8 cellular contexts compared by ENCODE assay signal in genomic region chr10:12042797-12043651, GRCh38. TPM values are rescaled to one million over a fixed set of nuclear protein-coding genes. Genes with fewer than 3 reads are reported as not detected.
DNase-seq lines count a peak whose midpoint lies in the region; ATAC-seq and TF ChIP-seq lines count a peak whose summit lies in the region.

Gene UPF2, minus strand, starts transcription at chr10:12042809. Its CDS starts 7,386 bp downstream, at chr10:12035423.

- DNase-seq in Calu3 (peak; percentile 97), HuH-7.5 (ENCODE audit: low spot score) (peak; percentile 97), mesenteric fat pad (ENCODE audit: low spot score) (peak; percentile 99)
- DNase-seq in activated CD8-positive, alpha-beta memory T cell treated with anti-CD3 and anti-CD28 coated beads, Interleukin-2, amount 50 U/mL, for 4 hours = peak; percentile 95
- peak; percentile 91 for DNase-seq in stimulated activated CD8-positive, alpha-beta memory T cell treated with anti-CD3 and anti-CD28 coated beads, Interleukin-15, amount 100 ng/mL, for 1 hour (ENCODE audit: low read depth)

- H3K27me3 Mint-ChIP-seq in Calu3 (ENCODE audit: unreplicated experiment) = peaks cover 18% of the 10 kb centered on the region

- H3K9me3 Mint-ChIP-seq in Calu3 (ENCODE audit: low read depth, unreplicated experiment) = no peaks in the 10 kb centered on the region

- H3K4me2 ChIP-seq in OCI-LY3 (ENCODE audit: low read length) = peak within 1 kb of the TSS; percentile 98

- H3K9me3 ChIP-seq in OCI-LY3 (ENCODE audit: insufficient read depth, low read length) = no peaks in the 10 kb centered on the region

- CTCF ChIA-PET in Calu3 (lab: Charles Lee) = interaction anchor here (0.6 to 2.1 kb wide), 7 partner anchors 10 to 167 kb away, joined by 3 to 6 read pairs (median 4); partner anchors contain the start of gene DHTKD1

- H3K27ac ChIP-seq in OCI-LY3 (ENCODE audit: low read length) = peak within 1 kb of the TSS; percentile 100

- peaks cover 27% of the 10 kb centered on the region for H4K20me1 ChIP-seq in OCI-LY3 (ENCODE audit: insufficient read depth, low read length)

- no peak within 1 kb of the TSS; the same call in 1 of the 2 replicates for H2AFZ ChIP-seq in OCI-LY3 (ENCODE audit: low read depth, low read length)

- peak within 1 kb of the TSS; percentile 91 for H3K4me3 Mint-ChIP-seq in Calu3 (ENCODE audit: low read depth, unreplicated experiment)

- H3K27ac Mint-ChIP-seq in Calu3 (ENCODE audit: unreplicated experiment) = peak within 1 kb of the TSS; percentile 93

- no peaks in the 10 kb centered on the region for H3K27me3 ChIP-seq in OCI-LY3 (ENCODE audit: low read depth, low read length)

- peak within 1 kb of the TSS; percentile 97 for H3K4me3 ChIP-seq in OCI-LY3 (ENCODE audit: low read length)

- peaks cover 15% of the 10 kb centered on the region for H3K36me3 ChIP-seq in OCI-LY3 (replicated peaks; ENCODE audit: low read depth, low read length)

- in situ Hi-C loops in endometrial microvascular endothelial cells (cut with HindIII; ENCODE audit: inconsistent ontology term, low pct_unique_long_range_greater_than_20kb, low sequenced_read_pairs) = no loop called here

- H3K9ac ChIP-seq in OCI-LY3 (ENCODE audit: low read length) = peak within 1 kb of the TSS; percentile 94

- H3K4me1 Mint-ChIP-seq in Calu3 (ENCODE audit: low read depth, unreplicated experiment) = no peaks in the 10 kb centered on the region

- intact Hi-C loops in Calu3 (cut with micrococcal nuclease; ENCODE audit: unreplicated experiment) = no loop called here

- peaks cover 38% of the 10 kb centered on the region for H3K4me1 ChIP-seq in OCI-LY3 (ENCODE audit: low read length)

- ATAC-seq in GM21526 (IDR thresholded peaks at IDR 0.05; ENCODE audit: low FRiP score, unreplicated experiment) = peak; percentile 64

- BruUV-seq in Calu3 (replicated peaks; lab: Mats Ljungman, UMichigan) = no TSS peak

- peaks cover 46% of the 10 kb centered on the region for H3K79me2 ChIP-seq in OCI-LY3 (ENCODE audit: low read length)

- peaks cover 23% of the 10 kb centered on the region for H3K36me3 Mint-ChIP-seq in Calu3 (ENCODE audit: insufficient read depth, unreplicated experiment)

- TF ChIP-seq CTCF in Calu3 (IDR thresholded peaks at IDR 0.05; ENCODE audit: unreplicated experiment) (no peak), OCI-LY3 (IDR thresholded peaks at IDR 0.05; ENCODE audit: low read depth, low read length) (no peak)

RNA-seq across cellular contexts. Expression of gene UPF2, which starts in this region (rescaled TPM):
- 31.6 and 33.7 TPM in 2 replicates for total RNA-seq in Calu3 (2022)
- total RNA-seq in endometrial microvascular endothelial cells (ENCODE audit: inconsistent ontology term) = 16.9 TPM
- total RNA-seq in mesenteric fat pad = 16.4 TPM

Comparison
In these comparisons a context has a peak if more than half of its experiments do, and no peak if none do; other contexts are left out.
1. Peak in every context shown above with its lines: DNase-seq, ATAC-seq, H3K4me3 ChIP-seq and H3K27ac ChIP-seq.